ENCODE assay signal across 13 cellular contexts in the genomic region with DNA sequence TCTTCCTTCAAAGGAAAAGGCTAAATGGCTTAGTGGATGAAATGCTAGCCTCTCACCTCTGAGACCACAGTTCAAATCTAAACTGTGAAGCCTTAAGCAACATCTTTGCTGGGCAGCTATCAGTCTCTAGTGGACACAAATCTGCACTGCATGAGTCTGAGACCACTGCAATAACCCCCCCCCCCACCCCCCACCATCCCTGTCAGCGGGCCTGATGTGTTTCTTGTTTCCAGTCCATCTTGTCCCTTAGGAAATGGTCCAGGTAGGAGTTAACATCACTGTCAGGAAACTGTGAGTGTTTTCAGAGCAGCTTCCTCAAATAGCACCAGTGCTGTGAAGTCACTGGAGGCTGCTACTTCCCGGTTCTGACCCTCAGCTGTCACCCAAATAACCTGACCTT.
A peak's percentile ranks its signal among the peaks of the same experiment; 100 is the strongest.
DNase-seq lines count a peak whose midpoint lies in the region; ATAC-seq and TF ChIP-seq lines count a peak whose summit lies in the region.
"Had no signal": no experiment of that assay in that cellular context is flagged by ENCODE, and none has a peak within 500 bp of the region (broad histone marks: within the 10 kb centered on the region; RNA-seq: fewer than 3 reads in every experiment).

No MANE protein-coding gene starts in this region.

- no peak for TF ChIP-seq CTCF in WTC11 (IDR thresholded peaks at IDR 0.05)

- peaks cover 19% of the 10 kb centered on the region for H3K9me3 Mint-ChIP-seq in WTC11

- no peak overlapping the region for H3K4me3 Mint-ChIP-seq in WTC11
- H3K4me3 Mint-ChIP-seq: CD14-positive monocyte had no signal

- POLR2A ChIA-PET in WTC11 (lab: Charles Lee) = no interaction called here

- ATAC-seq in WTC11 (peak; percentile 44; the same call in 1 of the 2 replicates), left lobe of liver (peak; percentile 82), HG03442 (IDR thresholded peaks at IDR 0.05; ENCODE audit: unreplicated experiment) (no peak), GM21367 (IDR thresholded peaks at IDR 0.05; ENCODE audit: unreplicated experiment) (no peak)
- ATAC-seq: mucosa of descending colon had no signal

- DNase-seq in EH (ENCODE audit: low read depth) (peak; percentile 14), HuH-7 (ENCODE audit: low spot score) (peak; percentile 2), WTC11 (ENCODE audit: low spot score) (no peak), left lobe of liver (ENCODE audit: low spot score) (no peak), A172 (ENCODE audit: low spot score) (no peak), cerebellar cortex (ENCODE audit: low spot score) (no peak)
- DNase-seq: activated CD4-positive, CD25-positive, alpha-beta regulatory T cell; mucosa of descending colon; NCI-H748 treated with DMSO at 0.1 percent for 48 hours; stomach had no signal

- H3K27me3 Mint-ChIP-seq in WTC11 (ENCODE audit: low read depth) = no peaks in the 10 kb centered on the region

- CTCF ChIA-PET in WTC11 (lab: Charles Lee) = interaction anchor here (0.5 to 1.9 kb wide), 3 partner anchors 22 to 696 kb away, joined by 3 to 11 read pairs (median 4); no protein-coding TSS in a partner anchor

- no peak overlapping the region for H3K27ac Mint-ChIP-seq in WTC11
- H3K27ac Mint-ChIP-seq: CD14-positive monocyte had no signal

- H3K36me3 Mint-ChIP-seq in WTC11 = peaks cover 15% of the 10 kb centered on the region
- H3K36me3 Mint-ChIP-seq: CD14-positive monocyte had no signal

- H3K4me1 Mint-ChIP-seq in WTC11 = peaks cover 16% of the 10 kb centered on the region
- H3K4me1 Mint-ChIP-seq: CD14-positive monocyte had no signal

TF ChIP-seq in WTC11, 78 proteins besides CTCF, POLR2A, EP300 and RAD21:
- TF ChIP-seq GABPB1 (CRISPR knock-in tag; IDR thresholded peaks at IDR 0.05) (no peak), ZNF416 (CRISPR knock-in tag; IDR thresholded peaks at IDR 0.05) (no peak), TP53 (CRISPR knock-in tag; IDR thresholded peaks at IDR 0.05) (no peak), CREB1 (CRISPR knock-in tag; IDR thresholded peaks at IDR 0.05) (no peak), ZNF396 (CRISPR knock-in tag; IDR thresholded peaks at IDR 0.05; ENCODE audit: borderline replicate concordance) (no peak), FOXK1 (CRISPR knock-in tag; IDR thresholded peaks at IDR 0.05) (no peak), IRF2 (CRISPR knock-in tag; IDR thresholded peaks at IDR 0.05; ENCODE audit: borderline replicate concordance, low read depth) (no peak), ZNF219 (CRISPR knock-in tag; IDR thresholded peaks at IDR 0.05; ENCODE audit: borderline replicate concordance) (no peak), KAT7 (CRISPR knock-in tag; IDR thresholded peaks at IDR 0.05; ENCODE audit: borderline replicate concordance) (no peak), ELF4 (CRISPR knock-in tag; IDR thresholded peaks at IDR 0.05; ENCODE audit: low read depth) (no peak), ZNF121 (CRISPR knock-in tag; IDR thresholded peaks at IDR 0.05) (no peak), GRHL2 (CRISPR knock-in tag; IDR thresholded peaks at IDR 0.05; ENCODE audit: insufficient replicate concordance, severe bottlenecking) (no peak), ZNF232 (CRISPR knock-in tag; IDR thresholded peaks at IDR 0.05) (no peak)
- TF ChIP-seq, protein P1, sequence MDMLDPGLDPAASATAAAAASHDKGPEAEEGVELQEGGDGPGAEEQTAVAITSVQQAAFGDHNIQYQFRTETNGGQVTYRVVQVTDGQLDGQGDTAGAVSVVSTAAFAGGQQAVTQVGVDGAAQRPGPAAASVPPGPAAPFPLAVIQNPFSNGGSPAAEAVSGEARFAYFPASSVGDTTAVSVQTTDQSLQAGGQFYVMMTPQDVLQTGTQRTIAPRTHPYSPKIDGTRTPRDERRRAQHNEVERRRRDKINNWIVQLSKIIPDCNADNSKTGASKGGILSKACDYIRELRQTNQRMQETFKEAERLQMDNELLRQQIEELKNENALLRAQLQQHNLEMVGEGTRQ (CRISPR knock-in tag; IDR thresholded peaks at IDR 0.05) = no peak
- TF ChIP-seq, protein P2, sequence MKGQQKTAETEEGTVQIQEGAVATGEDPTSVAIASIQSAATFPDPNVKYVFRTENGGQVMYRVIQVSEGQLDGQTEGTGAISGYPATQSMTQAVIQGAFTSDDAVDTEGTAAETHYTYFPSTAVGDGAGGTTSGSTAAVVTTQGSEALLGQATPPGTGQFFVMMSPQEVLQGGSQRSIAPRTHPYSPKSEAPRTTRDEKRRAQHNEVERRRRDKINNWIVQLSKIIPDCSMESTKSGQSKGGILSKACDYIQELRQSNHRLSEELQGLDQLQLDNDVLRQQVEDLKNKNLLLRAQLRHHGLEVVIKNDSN (CRISPR knock-in tag; IDR thresholded peaks at IDR 0.05) = no peak
- TF ChIP-seq, protein P3, sequence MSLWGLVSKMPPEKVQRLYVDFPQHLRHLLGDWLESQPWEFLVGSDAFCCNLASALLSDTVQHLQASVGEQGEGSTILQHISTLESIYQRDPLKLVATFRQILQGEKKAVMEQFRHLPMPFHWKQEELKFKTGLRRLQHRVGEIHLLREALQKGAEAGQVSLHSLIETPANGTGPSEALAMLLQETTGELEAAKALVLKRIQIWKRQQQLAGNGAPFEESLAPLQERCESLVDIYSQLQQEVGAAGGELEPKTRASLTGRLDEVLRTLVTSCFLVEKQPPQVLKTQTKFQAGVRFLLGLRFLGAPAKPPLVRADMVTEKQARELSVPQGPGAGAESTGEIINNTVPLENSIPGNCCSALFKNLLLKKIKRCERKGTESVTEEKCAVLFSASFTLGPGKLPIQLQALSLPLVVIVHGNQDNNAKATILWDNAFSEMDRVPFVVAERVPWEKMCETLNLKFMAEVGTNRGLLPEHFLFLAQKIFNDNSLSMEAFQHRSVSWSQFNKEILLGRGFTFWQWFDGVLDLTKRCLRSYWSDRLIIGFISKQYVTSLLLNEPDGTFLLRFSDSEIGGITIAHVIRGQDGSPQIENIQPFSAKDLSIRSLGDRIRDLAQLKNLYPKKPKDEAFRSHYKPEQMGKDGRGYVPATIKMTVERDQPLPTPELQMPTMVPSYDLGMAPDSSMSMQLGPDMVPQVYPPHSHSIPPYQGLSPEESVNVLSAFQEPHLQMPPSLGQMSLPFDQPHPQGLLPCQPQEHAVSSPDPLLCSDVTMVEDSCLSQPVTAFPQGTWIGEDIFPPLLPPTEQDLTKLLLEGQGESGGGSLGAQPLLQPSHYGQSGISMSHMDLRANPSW (CRISPR knock-in tag; conservative IDR thresholded peaks at IDR 0.05; ENCODE audit: low read depth) = no peak

Comparison
In these comparisons a context has a peak if more than half of its experiments do, and no peak if none do; other contexts are left out.
1. DNase-seq: peak in EH (single experiment) and HuH-7 (single experiment); none in WTC11 (single experiment), left lobe of liver (single experiment), A172 (single experiment) and cerebellar cortex (single experiment).
2. ATAC-seq: peak in WTC11 (single experiment) and left lobe of liver (single experiment); none in HG03442 (single experiment) and GM21367 (single experiment).